ENCODE assay signal across 33 cellular contexts in genomic region chr16:20396846-20397467, GRCh38. TPM values are rescaled to one million over a fixed set of nuclear protein-coding genes. Genes with fewer than 3 reads are reported as not detected.
"Had no signal": no experiment of that assay in that cellular context is flagged by ENCODE, and none has a peak within 500 bp of the region (broad histone marks: within the 10 kb centered on the region; RNA-seq: fewer than 3 reads in every experiment).

No MANE protein-coding gene starts in this region.

- H3K4me3 ChIP-seq: colonic mucosa, esophagus squamous epithelium, gastrocnemius medialis, heart right ventricle, left lung, lower lobe of right lung, mucosa of descending colon had no signal

- H3K27ac ChIP-seq: colonic mucosa, epithelial cell of prostate, esophagus squamous epithelium, gastrocnemius medialis, heart right ventricle, left lung, lower lobe of right lung had no signal

- DNase-seq: colonic mucosa; cortex of kidney; effector CD8-positive, alpha-beta T cell; effector memory CD8-positive, alpha-beta T cell; endodermal cell; erythroblast; esophagus squamous epithelium; foreskin fibroblast; foreskin melanocyte; gastrocnemius medialis; glutamatergic neuron; head of caudate nucleus; heart right ventricle; hippocampal formation; left cardiac atrium; left lung; left ventricle myocardium superior; lower lobe of right lung; mesenchymal stem cell; mucosa of descending colon had no signal

- H3K36me3 ChIP-seq: colonic mucosa, esophagus squamous epithelium, gastrocnemius medialis, heart right ventricle, left lung, lower lobe of right lung had no signal

- H3K27me3 ChIP-seq: colonic mucosa, esophagus squamous epithelium, gastrocnemius medialis, heart right ventricle, left lung had no signal

- H3K9me3 ChIP-seq: colonic mucosa, esophagus squamous epithelium, gastrocnemius medialis, heart right ventricle, left lung, lower lobe of right lung, mucosa of descending colon had no signal

- ATAC-seq: effector memory CD8-positive, alpha-beta T cell; esophagus mucosa; gastrocnemius medialis; heart right ventricle; left cardiac atrium; left lung; left ventricle myocardium superior; lower lobe of right lung; mucosa of descending colon had no signal

- FAIRE-seq: endometrium, islet of Langerhans, keratinocyte had no signal

- H3K4me1 ChIP-seq: esophagus squamous epithelium, gastrocnemius medialis, left lung had no signal

RNA-seq across cellular contexts. Expression of gene PDILT, which starts 7.6 kb away (rescaled TPM):
- total RNA-seq: colonic mucosa, dermis microvascular lymphatic vessel endothelial cell, endodermal cell, esophagus mucosa, esophagus squamous epithelium, gastrocnemius medialis, glomerular endothelial cell, heart right ventricle, kidney epithelial cell, left cardiac atrium, left lung, left ventricle myocardium superior, lower leg skin, lower lobe of right lung, lung microvascular endothelial cell, mesenteric fat pad, mesothelial cell of epicardium, mucosa of descending colon, myocyte had no signal
- polyA plus RNA-seq: heart right ventricle, keratinocyte had no signal

RNA-seq across cellular contexts. Expression of gene ACSM5, which starts 12.4 kb away (rescaled TPM):
- total RNA-seq: endodermal cell, glomerular endothelial cell, kidney epithelial cell, mesothelial cell of epicardium had no signal
- polyA plus RNA-seq: keratinocyte had no signal

RNA-seq across cellular contexts. Expression of gene UMOD, which starts 44.4 kb away (rescaled TPM):
- total RNA-seq: colonic mucosa, dermis microvascular lymphatic vessel endothelial cell, endodermal cell, esophagus mucosa, esophagus squamous epithelium, gastrocnemius medialis, glomerular endothelial cell, heart right ventricle, kidney epithelial cell, left cardiac atrium, left lung, left ventricle myocardium superior, lower leg skin, lower lobe of right lung, lung microvascular endothelial cell, mesenteric fat pad, mesothelial cell of epicardium, mucosa of descending colon, myocyte had no signal
- polyA plus RNA-seq: heart right ventricle, keratinocyte had no signal

RNA-seq across cellular contexts. Expression of gene ACSM2A, which starts 54.4 kb away (rescaled TPM):
- total RNA-seq: endodermal cell, esophagus mucosa, esophagus squamous epithelium, glomerular endothelial cell, heart right ventricle, kidney epithelial cell, left cardiac atrium, left lung, left ventricle myocardium superior, lower leg skin, lower lobe of right lung, mesenteric fat pad, mesothelial cell of epicardium, mucosa of descending colon, myocyte had no signal
- polyA plus RNA-seq: heart right ventricle, keratinocyte had no signal
